Comparison of ENCODE assay signal across 10 cellular contexts in the genomic region with DNA sequence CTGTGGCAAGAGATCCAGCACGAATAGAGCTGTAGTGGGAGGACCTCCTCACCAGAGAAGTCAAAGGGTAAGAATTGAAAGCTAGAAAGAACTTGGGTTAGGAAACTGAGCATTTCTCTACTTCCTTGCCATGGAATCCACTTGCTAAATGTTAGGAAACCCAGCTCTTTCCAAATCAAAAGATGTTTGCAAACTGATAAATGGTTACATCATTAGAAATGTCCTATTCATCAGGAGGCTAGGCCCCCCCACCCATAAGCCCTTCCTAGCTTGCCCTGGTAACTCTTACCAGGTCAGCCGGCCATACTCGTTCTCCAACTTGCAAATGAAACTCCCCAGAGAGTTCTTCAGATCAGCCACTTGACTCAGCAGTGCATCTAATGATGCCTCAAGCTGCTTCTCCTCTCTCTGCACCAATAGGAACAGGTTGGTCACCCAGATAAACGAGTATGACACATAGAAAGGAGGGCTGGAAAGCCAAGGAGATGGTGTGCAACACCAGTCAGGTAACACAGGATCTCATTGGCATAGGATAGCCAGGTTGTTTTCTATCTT. TPM values are rescaled to one million over a fixed set of nuclear protein-coding genes. Genes with fewer than 3 reads are reported as not detected.
A peak's percentile ranks its signal among the peaks of the same experiment; 100 is the strongest.
DNase-seq lines count a peak whose midpoint lies in the region; ATAC-seq, FAIRE-seq and TF ChIP-seq lines count a peak whose summit lies in the region.
"Had no signal": no experiment of that assay in that cellular context is flagged by ENCODE, and none has a peak within 500 bp of the region (broad histone marks: within the 10 kb centered on the region; RNA-seq: fewer than 3 reads in every experiment).

No MANE protein-coding gene starts in this region.

- H3K4me1 ChIP-seq in BLaER1 (peaks cover 25% of the 10 kb centered on the region), GM12878 (ENCODE audit: control insufficient read depth, insufficient read depth, low read length) (peaks cover 18% of the 10 kb centered on the region), muscle layer of duodenum (ENCODE audit: control insufficient read depth in 1 of 2, insufficient read depth in 2 of 2, low read length in 2 of 2) (peaks cover 9 to 29% of the 10 kb centered on the region in 2 donors), tibial artery (peaks cover 0 to 33% (median 26%) of the 10 kb centered on the region in 4 donors)

- SMC1A ChIA-PET in GM12878 (lab: Charles Lee; ENCODE audit: uncharacterized antibody, unreplicated experiment) = interaction anchor here (0.9 to 3.3 kb wide), 3 partner anchors 11 to 149 kb away, joined by 3 to 14 read pairs (median 14); no protein-coding TSS in a partner anchor

- peak overlapping the region; percentile 84; the same call in 1 of the 2 replicates for H3K9ac ChIP-seq in BLaER1
- H3K9ac ChIP-seq in GM12878 (ENCODE audit: control insufficient read depth, insufficient read depth, low read length) = peak overlapping the region; percentile 20; the same call in 1 of the 2 replicates

- peak overlapping the region; percentile 83; the same call in 1 of the 2 replicates for H3K4me3 ChIP-seq in BLaER1
- peak overlapping the region; percentile 73; the same call in 1 of the 2 replicates for H3K4me3 ChIP-seq in HFF-Myc (replicated peaks; ENCODE audit: low read depth, low read length)
- peak overlapping the region; percentile 87 for H3K4me3 ChIP-seq in GM12878
- H3K4me3 ChIP-seq in muscle layer of duodenum (ENCODE audit: low read depth in 1 of 2, low read length in 2 of 2) = peak overlapping the region; percentile 92 to 98
- H3K4me3 ChIP-seq in tibial artery = peak overlapping the region in 1 of 2 donors; percentile 76

- DNase-seq in HFF-Myc (ENCODE audit: extremely low read depth, low read depth) = no peak
- DNase-seq in GM12878 (ENCODE audit: low read depth, low spot score) = no peak
- DNase-seq in activated gamma-delta T cell (lab: John Stamatoyannopoulos, UW) = no peak
- DNase-seq in amniotic stem cell (lab: John Stamatoyannopoulos, UW) = no peak
- DNase-seq in tibial artery = no peak
- DNase-seq: NCI-H1092 treated with DMSO at 0.1 percent for 48 hours had no signal

- intact Hi-C loops in GM12878 (cut with micrococcal nuclease; ENCODE audit: unreplicated experiment) (loop anchor here (2.0 kb wide), 1 partner anchor 19 kb away; a partner anchor contains a TSS), tibial artery (cut with DNase I; ENCODE audit: low total_unique reads) (loop anchor here (5.0 to 10.0 kb wide), 2 partner anchors 36 to 163 kb away; no protein-coding TSS in a partner anchor)

- WGBS in GM12878 (ENCODE audit: insufficient coverage, insufficient replicate concordance, low lambda C conversion rate, missing lambda C conversion rate) = 23% methylated on average over 4 of the region's 4 CpGs

- TF ChIP-seq CTCF in HFF-Myc (IDR thresholded peaks at IDR 0.05; ENCODE audit: low read depth, low read length, missing control alignments) (no peak), GM12878 (IDR thresholded peaks at IDR 0.05 in 2 of 3, conservative IDR thresholded peaks at IDR 0.05 in 1 of 3; ENCODE audit: control insufficient read depth in 2 of 3, extremely low read depth in 1 of 3, insufficient read depth in 1 of 3, low read depth in 3 of 3, low read length in 3 of 3) (no peak), tibial artery (IDR thresholded peaks at IDR 0.05) (no peak)

- POLR2A ChIA-PET in GM12878 (lab: Charles Lee) = interaction anchor here (0.6 to 4.5 kb wide), 5 partner anchors 10 to 30 kb away, joined by 3 to 15 read pairs (median 5); a partner anchor contains a TSS

- H3K79me2 ChIP-seq in GM12878 (ENCODE audit: control insufficient read depth, insufficient read depth, low read length) = peaks cover 43% of the 10 kb centered on the region

- RAD21 ChIA-PET in GM12878 (lab: Charles Lee; ENCODE audit: unreplicated experiment) = interaction anchor here (1.3 to 3.4 kb wide), 3 partner anchors 12 to 149 kb away, joined by 4 to 19 read pairs (median 9); a partner anchor contains a TSS

- no peak for TF ChIP-seq EP300 in GM12878 (IDR thresholded peaks at IDR 0.05; ENCODE audit: borderline replicate concordance in 1 of 2, control insufficient read depth in 1 of 2, low read depth in 2 of 2, low read length in 2 of 2)

- H4K20me1 ChIP-seq in BLaER1 = peaks cover 8% of the 10 kb centered on the region; the same call in 1 of the 2 replicates
- no peaks in the 10 kb centered on the region; the same call in 1 of the 2 replicates for H4K20me1 ChIP-seq in GM12878 (ENCODE audit: control insufficient read depth, insufficient read depth)

- no peaks in the 10 kb centered on the region for H3K9me3 ChIP-seq in BLaER1
- H3K9me3 ChIP-seq in GM12878 (replicated peaks; ENCODE audit: control insufficient read depth, insufficient read depth, low read length) = no peaks in the 10 kb centered on the region
- no peaks in the 10 kb centered on the region for H3K9me3 ChIP-seq in muscle layer of duodenum (ENCODE audit: control insufficient read depth in 1 of 2, low read length in 2 of 2)
- H3K9me3 ChIP-seq in tibial artery = no peaks in the 10 kb centered on the region

- in situ Hi-C loops in GM12878 (cut with MboI) = no loop called here

- no peak for TF ChIP-seq POLR2A in GM12878 (IDR thresholded peaks at IDR 0.05; ENCODE audit: low read depth, low read length)

- no peak overlapping the region for H3K27ac ChIP-seq in BLaER1
- peak overlapping the region; percentile 35; the same call in 1 of the 2 replicates for H3K27ac ChIP-seq in GM12878 (ENCODE audit: control insufficient read depth, insufficient read depth)
- peak overlapping the region; percentile 91 for H3K27ac ChIP-seq in muscle layer of duodenum (ENCODE audit: low read length)
- H3K27ac ChIP-seq in tibial artery = no peak overlapping the region

- H3K36me3 ChIP-seq in BLaER1 = peaks cover 48% of the 10 kb centered on the region
- H3K36me3 ChIP-seq in GM12878 (ENCODE audit: control insufficient read depth in 2 of 2, insufficient read depth in 2 of 2, low read length in 1 of 2) = peaks cover 3 to 27% of the 10 kb centered on the region in 2 experiments
- peaks cover 42 to 45% of the 10 kb centered on the region in 2 donors for H3K36me3 ChIP-seq in muscle layer of duodenum (ENCODE audit: control insufficient read depth in 1 of 2, insufficient read depth in 2 of 2, low read length in 2 of 2)
- H3K36me3 ChIP-seq in tibial artery = peaks cover 40 to 43% (median 41%) of the 10 kb centered on the region in 3 donors

- no peaks in the 10 kb centered on the region for H3K27me3 ChIP-seq in BLaER1
- H3K27me3 ChIP-seq in GM12878 (replicated peaks in 1 of 2; ENCODE audit: control insufficient read depth in 2 of 2, insufficient read depth in 2 of 2, low read length in 1 of 2) = no peaks in the 10 kb centered on the region
- no peaks in the 10 kb centered on the region for H3K27me3 ChIP-seq in muscle layer of duodenum (ENCODE audit: low read depth, low read length)
- H3K27me3 ChIP-seq in tibial artery = no peaks in the 10 kb centered on the region

- CTCF ChIA-PET in GM12878 (lab: Yijun Ruan, JAX) = interaction anchor here (1.7 to 3.0 kb wide), 3 partner anchors 11 to 149 kb away, joined by 5 to 14 read pairs (median 7); no protein-coding TSS in a partner anchor

- BruUV-seq in GM12878 (replicated peaks; lab: Mats Ljungman, UMichigan) = no TSS peak

- FAIRE-seq in GM12878 (lab: Jason Lieb, UNC) = no peak
- FAIRE-seq: TTC549 had no signal

- TF ChIP-seq RAD21 in GM12878 (IDR thresholded peaks at IDR 0.05; ENCODE audit: insufficient read depth, low read depth, low read length) = no peak

- ATAC-seq in GM12878 (peak; percentile 6; the same call in 1 of the 3 replicates), HG02678 (IDR thresholded peaks at IDR 0.05; ENCODE audit: unreplicated experiment) (no peak)

- no peak overlapping the region for H2AFZ ChIP-seq in GM12878 (ENCODE audit: control insufficient read depth, low read depth, low read length)

- peak overlapping the region; percentile 90 for H3K4me2 ChIP-seq in BLaER1
- H3K4me2 ChIP-seq in GM12878 (ENCODE audit: control insufficient read depth, insufficient read depth) = peak overlapping the region; percentile 93

RNA-seq across cellular contexts. Expression of a gene that starts 1.5 kb away (rescaled TPM):
- 71.8 and 72.3 TPM in 2 replicates for total RNA-seq in GM12878 (2013; cell fraction: nucleolus; rRNA removed)
- total RNA-seq in GM12878 (2014; rRNA removed) = 39.7 and 42.6 TPM in 2 replicates
- total RNA-seq in GM12878 (2014; rRNA removed; fragmentation: Illumina TruSeq; extraction: Trizol) = 32.6 and 33.3 TPM in 2 replicates
- 37.4 and 39.4 TPM in 2 replicates for total RNA-seq in GM12878 (2021)
- 33.4 TPM for polyA plus RNA-seq in GM12878 (2011; ENCODE audit: low read depth)
- polyA plus RNA-seq in GM12878 (2011; rRNA removed) = 16.5 and 20.2 TPM in 2 replicates
- polyA plus RNA-seq in GM12878 (2011; cell fraction: cytosol; rRNA removed) = 19.1 and 23.5 TPM in 2 replicates
- polyA plus RNA-seq in GM12878 (2011; cell fraction: nucleus; rRNA removed) = 32.6 and 36.7 TPM in 2 replicates
- polyA plus RNA-seq in GM12878 (2012) = 43.9 and 45.3 TPM in 2 replicates
- polyA plus RNA-seq in GM12878 (2014; fragmentation: Illumina TruSeq; extraction: Trizol) = 37.6 and 39.2 TPM in 2 replicates
- 10 to 100 TPM; 59.8 to 61.7 TPM for polyA plus RNA-seq in GM12878 (2014; fragmentation: Nextera tagmentation; extraction: Ambion mirVana)
- polyA plus RNA-seq in GM12878 (2014; rRNA removed) = 21.9 and 25.4 TPM in 2 replicates
- polyA plus RNA-seq in GM12878 (2016; fragmentation: Nextera tagmentation; extraction: Ambion mirVana) = 10 to 100 TPM; 57.3 to 58.7 TPM
- 15.9 and 18.0 TPM in 2 replicates for polyA minus RNA-seq in GM12878 (2011; rRNA and poly(A)+ RNA removed)
- 10.0 and 11.0 TPM in 2 replicates for polyA minus RNA-seq in GM12878 (2011; cell fraction: cytosol; rRNA and poly(A)+ RNA removed)
- 15.5 and 20.4 TPM in 2 replicates for polyA minus RNA-seq in GM12878 (2011; cell fraction: nucleus; rRNA and poly(A)+ RNA removed)

RNA-seq across cellular contexts. Expression of a gene that starts 1.6 kb away (rescaled TPM):
- 188 and 198 TPM in 2 replicates for total RNA-seq in GM12878 (2013; cell fraction: nucleolus; rRNA removed)
- total RNA-seq in GM12878 (2014; rRNA removed) (16.5 and 18.0 TPM in 2 replicates), GM12878 (2014; rRNA removed; fragmentation: Illumina TruSeq; extraction: Trizol) (12.5 and 12.7 TPM in 2 replicates), GM12878 (2021) (33.8 and 38.3 TPM in 2 replicates)
- polyA plus RNA-seq in GM12878 (2011; ENCODE audit: low read depth) = 10.4 TPM
- polyA plus RNA-seq in GM12878 (2011; rRNA removed) (6.0 and 10.7 TPM in 2 replicates), GM12878 (2014; fragmentation: Illumina TruSeq; extraction: Trizol) (11.1 and 16.5 TPM in 2 replicates), GM12878 (2014; fragmentation: Nextera tagmentation; extraction: Ambion mirVana) (1 to 10 TPM; 1.4 to 1.9 TPM), GM12878 (2014; rRNA removed) (23.8 and 27.3 TPM in 2 replicates), GM12878 (2016; fragmentation: Nextera tagmentation; extraction: Ambion mirVana) (10 to 100 TPM in 1 of 2 experiments, 1 to 10 TPM in 1; 10.0 to 12.6 TPM)
- 6.8 and 8.6 TPM in 2 replicates for polyA plus RNA-seq in GM12878 (2011; cell fraction: cytosol; rRNA removed)
- 72.8 and 81.1 TPM in 2 replicates for polyA plus RNA-seq in GM12878 (2011; cell fraction: nucleus; rRNA removed)
- polyA plus RNA-seq in GM12878 (2012) = 14.3 and 15.1 TPM in 2 replicates
- polyA minus RNA-seq in GM12878 (2011; rRNA and poly(A)+ RNA removed) = 42.5 and 57.0 TPM in 2 replicates
- polyA minus RNA-seq in GM12878 (2011; cell fraction: cytosol; rRNA and poly(A)+ RNA removed) = 7.5 and 8.1 TPM in 2 replicates
- polyA minus RNA-seq in GM12878 (2011; cell fraction: nucleus; rRNA and poly(A)+ RNA removed) = 46.7 and 73.6 TPM in 2 replicates

RNA-seq across cellular contexts. Expression of a gene that starts 20.3 kb away (rescaled TPM):
- total RNA-seq in GM12878 (2013; cell fraction: nucleolus; rRNA removed) = 21.6 and 23.9 TPM in 2 replicates
- 77.4 and 88.2 TPM in 2 replicates for total RNA-seq in GM12878 (2014; rRNA removed)
- 55.4 and 58.5 TPM in 2 replicates for total RNA-seq in GM12878 (2014; rRNA removed; fragmentation: Illumina TruSeq; extraction: Trizol)
- total RNA-seq in GM12878 (2021) = 66.8 and 68.0 TPM in 2 replicates
- 96.7 TPM for polyA plus RNA-seq in GM12878 (2011; ENCODE audit: low read depth)
- polyA plus RNA-seq in GM12878 (2011; rRNA removed) = 88.7 and 139 TPM in 2 replicates
- 127 and 142 TPM in 2 replicates for polyA plus RNA-seq in GM12878 (2011; cell fraction: cytosol; rRNA removed)
- polyA plus RNA-seq in GM12878 (2011; cell fraction: nucleus; rRNA removed) = 123 and 135 TPM in 2 replicates
- 59.9 and 92.0 TPM in 2 replicates for polyA plus RNA-seq in GM12878 (2012)
- polyA plus RNA-seq in GM12878 (2014; fragmentation: Illumina TruSeq; extraction: Trizol) = 102 and 126 TPM in 2 replicates
- 10 to 100 TPM; 62.7 to 68.4 TPM for polyA plus RNA-seq in GM12878 (2014; fragmentation: Nextera tagmentation; extraction: Ambion mirVana)
- 91.3 and 97.8 TPM in 2 replicates for polyA plus RNA-seq in GM12878 (2014; rRNA removed)
- 100 to 1,000 TPM in 1 of 2 experiments, 10 to 100 TPM in 1; 92.6 to 111 TPM for polyA plus RNA-seq in GM12878 (2016; fragmentation: Nextera tagmentation; extraction: Ambion mirVana)
- 69.1 and 73.7 TPM in 2 replicates for polyA minus RNA-seq in GM12878 (2011; rRNA and poly(A)+ RNA removed)
- 17.8 and 25.6 TPM in 2 replicates for polyA minus RNA-seq in GM12878 (2011; cell fraction: cytosol; rRNA and poly(A)+ RNA removed)
- polyA minus RNA-seq in GM12878 (2011; cell fraction: nucleus; rRNA and poly(A)+ RNA removed) = 19.2 and 27.0 TPM in 2 replicates

RNA-seq across cellular contexts. Expression of a gene that starts 29.3 kb away (rescaled TPM):
- 12.5 and 14.0 TPM in 2 replicates for total RNA-seq in GM12878 (2013; cell fraction: nucleolus; rRNA removed)
- total RNA-seq in GM12878 (2014; rRNA removed) (197 and 213 TPM in 2 replicates), GM12878 (2014; rRNA removed; fragmentation: Illumina TruSeq; extraction: Trizol) (81.5 and 82.0 TPM in 2 replicates), GM12878 (2021) (192 and 205 TPM in 2 replicates)
- polyA plus RNA-seq in GM12878 (2011; ENCODE audit: low read depth) = 33.1 TPM
- polyA plus RNA-seq in GM12878 (2011; rRNA removed) (37.3 and 103 TPM in 2 replicates), GM12878 (2014; fragmentation: Illumina TruSeq; extraction: Trizol) (91.9 and 135 TPM in 2 replicates), GM12878 (2014; fragmentation: Nextera tagmentation; extraction: Ambion mirVana) (10 to 100 TPM; 36.3 to 63.1 TPM), GM12878 (2014; rRNA removed) (165 and 225 TPM in 2 replicates), GM12878 (2016; fragmentation: Nextera tagmentation; extraction: Ambion mirVana) (100 to 1,000 TPM; 299 to 347 TPM)
- polyA plus RNA-seq in GM12878 (2011; cell fraction: cytosol; rRNA removed) = 137 and 176 TPM in 2 replicates
- polyA plus RNA-seq in GM12878 (2011; cell fraction: nucleus; rRNA removed) = 181 and 197 TPM in 2 replicates
- polyA plus RNA-seq in GM12878 (2012) = 62.9 and 68.2 TPM in 2 replicates
- 128 and 180 TPM in 2 replicates for polyA minus RNA-seq in GM12878 (2011; rRNA and poly(A)+ RNA removed)
- 67.0 and 84.4 TPM in 2 replicates for polyA minus RNA-seq in GM12878 (2011; cell fraction: cytosol; rRNA and poly(A)+ RNA removed)
- 40.5 and 61.7 TPM in 2 replicates for polyA minus RNA-seq in GM12878 (2011; cell fraction: nucleus; rRNA and poly(A)+ RNA removed)

RNA-seq across cellular contexts. Expression of a gene that starts 50.5 kb away (rescaled TPM):
- total RNA-seq in GM12878 (2013; cell fraction: nucleolus; rRNA removed) = not detected in 2 replicates
- total RNA-seq in GM12878 (2014; rRNA removed) (not detected in 2 replicates), GM12878 (2014; rRNA removed; fragmentation: Illumina TruSeq; extraction: Trizol) (not detected in 2 replicates), GM12878 (2021) (not detected in 2 replicates)
- polyA plus RNA-seq in GM12878 (2011; ENCODE audit: low read depth) = not detected
- polyA plus RNA-seq in GM12878 (2011; rRNA removed) (not detected in 2 replicates), GM12878 (2014; fragmentation: Illumina TruSeq; extraction: Trizol) (not detected in 2 replicates), GM12878 (2014; fragmentation: Nextera tagmentation; extraction: Ambion mirVana) (not detected), GM12878 (2014; rRNA removed) (not detected in 2 replicates), GM12878 (2016; fragmentation: Nextera tagmentation; extraction: Ambion mirVana) (not detected)
- not detected in 2 replicates for polyA plus RNA-seq in GM12878 (2011; cell fraction: cytosol; rRNA removed)
- not detected in 2 replicates for polyA plus RNA-seq in GM12878 (2011; cell fraction: nucleus; rRNA removed)
- polyA plus RNA-seq in GM12878 (2012) = not detected in 2 replicates
- polyA minus RNA-seq in GM12878 (2011; rRNA and poly(A)+ RNA removed) = not detected in 2 replicates
- not detected in 2 replicates for polyA minus RNA-seq in GM12878 (2011; cell fraction: cytosol; rRNA and poly(A)+ RNA removed)
- polyA minus RNA-seq in GM12878 (2011; cell fraction: nucleus; rRNA and poly(A)+ RNA removed) = not detected in 2 replicates

Comparison
In these comparisons a context has a peak if more than half of its experiments do, and no peak if none do; other contexts are left out.
1. H3K27ac ChIP-seq: peak in GM12878 (single experiment) and muscle layer of duodenum (single experiment); none in BLaER1 (single experiment) and tibial artery (0 of 2).